17 cellular contexts compared by ENCODE assay signal in genomic region chr22:46560696-46561295, GRCh38. TPM values are rescaled to one million over a fixed set of nuclear protein-coding genes. Genes with fewer than 3 reads are reported as not detected.
DNase-seq lines count a peak whose midpoint lies in the region; ATAC-seq and TF ChIP-seq lines count a peak whose summit lies in the region.
"Had no signal": no experiment of that assay in that cellular context is flagged by ENCODE, and none has a peak within 500 bp of the region (broad histone marks: within the 10 kb centered on the region; RNA-seq: fewer than 3 reads in every experiment).

No MANE protein-coding gene starts in this region.

- H3K4me3 ChIP-seq in DND-41 (ENCODE audit: low read depth in 1 of 2, low read length in 2 of 2) (no peak overlapping the region), OCI-LY7 (ENCODE audit: low read depth, low read length, poor library complexity, severe bottlenecking) (peak overlapping the region; percentile 74), iPS-20b (ENCODE audit: low read length) (peak overlapping the region; percentile 48; the same call in 1 of the 2 replicates)
- H3K4me3 ChIP-seq: cardiac muscle cell, mucosa of descending colon, thoracic aorta had no signal

- H3K79me2 ChIP-seq in DND-41 (ENCODE audit: insufficient read depth, low read length) (no peaks in the 10 kb centered on the region), OCI-LY7 (ENCODE audit: insufficient read depth, low read depth, low read length) (no peaks in the 10 kb centered on the region)

- BruUV-seq in OCI-LY7 (replicated peaks; lab: Mats Ljungman, UMichigan) = TSS peak; percentile 62

- H3K27ac Mint-ChIP-seq in activated naive CD4-positive, alpha-beta T cell treated with anti-CD3 and anti-CD28 coated beads, Interleukin-2, amount 50 U/mL, for 72 hours = peak overlapping the region in 1 of 2 donors; percentile 19
- H3K27ac Mint-ChIP-seq in natural killer cell = peak overlapping the region in 1 of 2 donors; percentile 63
- H3K27ac Mint-ChIP-seq in activated naive CD4-positive, alpha-beta T cell treated with anti-CD3 and anti-CD28 coated beads for 36 hours = no peak overlapping the region
- H3K27ac Mint-ChIP-seq: activated naive CD8-positive, alpha-beta T cell; T-helper 1 cell treated with Interleukin-12 subunit alpha and Interleukin-12 subunit beta and Interleukin-4 antibody, amounts not matched to agents 30 μg/mL and 1 μg/mL, for 36 hours had no signal

- H3K27me3 Mint-ChIP-seq in natural killer cell (ENCODE audit: low read depth in 2 of 2) = peaks cover 0 to 4% of the 10 kb centered on the region in 2 donors
- H3K27me3 Mint-ChIP-seq in activated naive CD4-positive, alpha-beta T cell treated with anti-CD3 and anti-CD28 coated beads for 36 hours (ENCODE audit: low read depth) = no peaks in the 10 kb centered on the region
- H3K27me3 Mint-ChIP-seq: activated naive CD8-positive, alpha-beta T cell had no signal

- H3K9me3 ChIP-seq in DND-41 (ENCODE audit: insufficient read depth, low read length, severe bottlenecking) (peaks cover 9% of the 10 kb centered on the region), OCI-LY7 (ENCODE audit: low read length) (peaks cover 8% of the 10 kb centered on the region; the same call in 1 of the 2 replicates), iPS-20b (ENCODE audit: insufficient read depth, low read depth, low read length) (peaks cover 6% of the 10 kb centered on the region; the same call in 1 of the 2 replicates)
- H3K9me3 ChIP-seq: mucosa of descending colon, thoracic aorta had no signal

- CTCF ChIA-PET in OCI-LY7 (lab: Charles Lee; ENCODE audit: unreplicated experiment) = no interaction called here
- CTCF ChIA-PET in activated naive CD4-positive, alpha-beta T cell treated with anti-CD3 and anti-CD28 coated beads for 36 hours (lab: Charles Lee) = interaction anchor here (0.7 to 0.9 kb wide), 2 partner anchors 19 to 168 kb away, joined by 3 to 4 read pairs; no protein-coding TSS in a partner anchor

- peaks cover 0 to 10% of the 10 kb centered on the region in 2 donors for H3K4me1 Mint-ChIP-seq in natural killer cell
- peaks cover 7% of the 10 kb centered on the region for H3K4me1 Mint-ChIP-seq in activated naive CD4-positive, alpha-beta T cell treated with anti-CD3 and anti-CD28 coated beads for 36 hours (ENCODE audit: low read depth)

- H2AFZ ChIP-seq in DND-41 (ENCODE audit: low read depth, low read length) (peak overlapping the region; percentile 11; the same call in 1 of the 2 replicates), OCI-LY7 (ENCODE audit: low read length) (peak overlapping the region; percentile 91)

- H3K36me3 ChIP-seq in DND-41 (ENCODE audit: insufficient read depth, low read length) (no peaks in the 10 kb centered on the region), OCI-LY7 (ENCODE audit: insufficient read depth, low read length) (no peaks in the 10 kb centered on the region), iPS-20b (ENCODE audit: insufficient read depth, low read depth, low read length) (no peaks in the 10 kb centered on the region)
- H3K36me3 ChIP-seq: cardiac muscle cell, thoracic aorta had no signal

- H3K9me3 Mint-ChIP-seq in activated naive CD4-positive, alpha-beta T cell treated with anti-CD3 and anti-CD28 coated beads, Interleukin-2, amount 50 U/mL, for 72 hours = peaks cover 0 to 5% of the 10 kb centered on the region in 2 donors
- H3K9me3 Mint-ChIP-seq in natural killer cell = peaks cover 3 to 4% of the 10 kb centered on the region in 2 donors
- peaks cover 2% of the 10 kb centered on the region for H3K9me3 Mint-ChIP-seq in activated naive CD4-positive, alpha-beta T cell treated with anti-CD3 and anti-CD28 coated beads for 36 hours
- H3K9me3 Mint-ChIP-seq: T-helper 1 cell treated with Interleukin-12 subunit alpha and Interleukin-12 subunit beta and Interleukin-4 antibody, amounts not matched to agents 30 μg/mL and 1 μg/mL, for 36 hours had no signal

- H3K4me2 ChIP-seq in DND-41 (ENCODE audit: insufficient read depth, low read length) (no peak overlapping the region), OCI-LY7 (ENCODE audit: low read length) (peak overlapping the region; percentile 90)

- no peak overlapping the region for H3K4me3 Mint-ChIP-seq in natural killer cell
- no peak overlapping the region for H3K4me3 Mint-ChIP-seq in activated naive CD4-positive, alpha-beta T cell treated with anti-CD3 and anti-CD28 coated beads for 36 hours
- H3K4me3 Mint-ChIP-seq: activated naive CD8-positive, alpha-beta T cell; T-helper 1 cell treated with Interleukin-12 subunit alpha and Interleukin-12 subunit beta and Interleukin-4 antibody, amounts not matched to agents 30 μg/mL and 1 μg/mL, for 36 hours had no signal

- H3K4me1 ChIP-seq in DND-41 (ENCODE audit: insufficient read depth, low read length) (peaks cover 15% of the 10 kb centered on the region), OCI-LY7 (ENCODE audit: insufficient read depth, low read length, poor library complexity, severe bottlenecking) (peaks cover 25% of the 10 kb centered on the region), iPS-20b (ENCODE audit: insufficient read depth, low read length) (no peaks in the 10 kb centered on the region; the same call in 1 of the 2 replicates)

- intact Hi-C loops in OCI-LY7 (cut with micrococcal nuclease; ENCODE audit: unreplicated experiment) (loop anchor here (10.0 kb wide), 1 partner anchor 204 kb away; the partner anchor contains the start of gene TBC1D22A), natural killer cell (cut with micrococcal nuclease) (no loop called here)
- intact Hi-C loops in activated naive CD4-positive, alpha-beta T cell treated with anti-CD3 and anti-CD28 coated beads for 36 hours (cut with micrococcal nuclease) = loop anchor here (5.0 kb wide), 1 partner anchor 52 kb away; no protein-coding TSS in a partner anchor

- no peaks in the 10 kb centered on the region for H3K9me2 ChIP-seq in OCI-LY7 (ENCODE audit: insufficient read depth, low read length)

- TF ChIP-seq CTCF in DND-41 (IDR thresholded peaks at IDR 0.05; ENCODE audit: borderline replicate concordance, extremely low read depth, low read length, poor library complexity, severe bottlenecking) = no peak
- no peak for TF ChIP-seq CTCF in OCI-LY7 (conservative IDR thresholded peaks at IDR 0.05; ENCODE audit: low read length)
- no peak for TF ChIP-seq CTCF in natural killer cell (IDR thresholded peaks at IDR 0.05)

- POLR2A ChIA-PET in OCI-LY7 (lab: Charles Lee) = no interaction called here

- H3K27me3 ChIP-seq in DND-41 (ENCODE audit: insufficient read depth, low read length, poor library complexity) = no peaks in the 10 kb centered on the region
- H3K27me3 ChIP-seq in iPS-20b (ENCODE audit: insufficient read depth, low read length) = no peaks in the 10 kb centered on the region
- H3K27me3 ChIP-seq: cardiac muscle cell had no signal

- H3K27ac ChIP-seq in DND-41 (ENCODE audit: low read length) = no peak overlapping the region
- peak overlapping the region; percentile 23 for H3K27ac ChIP-seq in OCI-LY7 (ENCODE audit: low read depth, low read length, poor library complexity, severe bottlenecking)
- no peak overlapping the region for H3K27ac ChIP-seq in iPS-20b (ENCODE audit: low read length)
- H3K27ac ChIP-seq: cardiac muscle cell, thoracic aorta had no signal

- DNase-seq in AML-193 (lab: John Stamatoyannopoulos, UW) = peak; percentile 86
- no peak for DNase-seq in DND-41
- no peak for DNase-seq in OCI-LY7 (ENCODE audit: low spot score)
- DNase-seq in activated naive CD4-positive, alpha-beta T cell treated with anti-CD3 and anti-CD28 coated beads, Interleukin-2, amount 50 U/mL, for 72 hours (ENCODE audit: low spot score in 2 of 2) = no peak
- no peak for DNase-seq in natural killer cell
- no peak for DNase-seq in activated naive CD4-positive, alpha-beta T cell treated with anti-CD3 and anti-CD28 coated beads for 36 hours
- DNase-seq: activated CD4-positive, CD25-positive, alpha-beta regulatory T cell treated with anti-CD3 and anti-CD28 coated beads, Interleukin-2, amount 50 U/mL, for 72 hours; effector CD8-positive, alpha-beta T cell; Right ventricle myocardium superior; stimulated activated CD4-positive, alpha-beta T cell treated with anti-CD3 and anti-CD28 coated beads, Interleukin-2, amount 100 ng/mL, for 48 hours had no signal

- H4K20me1 ChIP-seq in DND-41 (ENCODE audit: insufficient read depth, low read length) (no peaks in the 10 kb centered on the region), OCI-LY7 (ENCODE audit: insufficient read depth, low read length) (no peaks in the 10 kb centered on the region)

- no peaks in the 10 kb centered on the region for H3K36me3 Mint-ChIP-seq in activated naive CD4-positive, alpha-beta T cell treated with anti-CD3 and anti-CD28 coated beads, Interleukin-2, amount 50 U/mL, for 72 hours
- H3K36me3 Mint-ChIP-seq in natural killer cell = peaks cover 8% of the 10 kb centered on the region
- no peaks in the 10 kb centered on the region for H3K36me3 Mint-ChIP-seq in activated naive CD4-positive, alpha-beta T cell treated with anti-CD3 and anti-CD28 coated beads for 36 hours (ENCODE audit: low read depth)

- ATAC-seq in DND-41 (ENCODE audit: insufficient read depth, low read depth) (no peak), HG02970 (IDR thresholded peaks at IDR 0.05; ENCODE audit: low FRiP score, unreplicated experiment) (no peak), natural killer cell (no peak)
- ATAC-seq in activated naive CD4-positive, alpha-beta T cell treated with anti-CD3 and anti-CD28 coated beads, Interleukin-2, amount 50 U/mL, for 72 hours = no peak
- ATAC-seq: mucosa of descending colon had no signal

- H3K9ac ChIP-seq in DND-41 (ENCODE audit: low read depth, low read length) (no peak overlapping the region), iPS-20b (ENCODE audit: low read depth, low read length) (no peak overlapping the region)

RNA-seq across cellular contexts. Expression of gene CELSR1, which starts 23.4 kb away (rescaled TPM):
- 3.9 and 5.2 TPM in 2 replicates for total RNA-seq in OCI-LY7 (2014; rRNA removed; shearing (Covaris generic))
- total RNA-seq in OCI-LY7 (2022) = 3.7 and 4.9 TPM in 2 replicates
- 1 to 10 TPM in 1 of 2 donors, under 1 TPM in 1; 0.54 to 1.1 TPM for total RNA-seq in activated naive CD4-positive, alpha-beta T cell treated with anti-CD3 and anti-CD28 coated beads, Interleukin-2, amount 50 U/mL, for 72 hours
- total RNA-seq in natural killer cell = 1 to 10 TPM in 2 of 3 donors, under 1 TPM in 1; 0.89 to 3.9 (median 1.9) TPM
- total RNA-seq in activated naive CD4-positive, alpha-beta T cell treated with anti-CD3 and anti-CD28 coated beads for 36 hours = under 1 TPM; 0.17 to 0.25 TPM

RNA-seq across cellular contexts. Expression of gene GRAMD4, which starts 59.4 kb away (rescaled TPM):
- 40.7 and 52.4 TPM in 2 replicates for total RNA-seq in OCI-LY7 (2014; rRNA removed; shearing (Covaris generic))
- total RNA-seq in OCI-LY7 (2022) (32.8 and 46.9 TPM in 2 replicates), natural killer cell (10 to 100 TPM; 30.0 to 78.5 (median 41.6) TPM)
- total RNA-seq in activated naive CD4-positive, alpha-beta T cell treated with anti-CD3 and anti-CD28 coated beads, Interleukin-2, amount 50 U/mL, for 72 hours = 10 to 100 TPM; 33.8 to 42.4 TPM
- total RNA-seq in activated naive CD4-positive, alpha-beta T cell treated with anti-CD3 and anti-CD28 coated beads for 36 hours = 10 to 100 TPM; 34.3 to 35.4 TPM

Comparison
In these comparisons a context has a peak if more than half of its experiments do, and no peak if none do; other contexts are left out.
1. DNase-seq: peak in AML-193 (2 of 2); none in DND-41 (single experiment), OCI-LY7 (single experiment), activated naive CD4-positive, alpha-beta T cell treated with anti-CD3 and anti-CD28 coated beads, Interleukin-2, amount 50 U/mL, for 72 hours (0 of 2), natural killer cell (single experiment) and activated naive CD4-positive, alpha-beta T cell treated with anti-CD3 and anti-CD28 coated beads for 36 hours (single experiment).
2. H3K4me3 ChIP-seq: peak in OCI-LY7 (single experiment) and iPS-20b (single experiment); none in DND-41 (0 of 2).